Comparison of ENCODE assay signal across 8 cellular contexts in the genomic region with DNA sequence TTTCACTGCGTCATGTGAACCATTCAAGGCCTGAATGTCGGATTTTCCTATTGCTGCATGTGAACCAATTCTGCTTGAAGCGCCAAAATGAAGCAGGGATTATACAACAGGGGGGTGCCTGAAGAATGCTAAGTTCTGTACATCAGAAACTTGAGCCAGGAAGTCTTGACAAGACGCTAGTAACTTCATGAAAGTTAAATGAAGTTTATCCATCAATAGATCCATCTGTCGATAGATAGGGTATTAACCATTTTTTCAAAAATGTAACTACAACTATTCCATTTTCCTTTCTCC. TPM values are rescaled to one million over a fixed set of nuclear protein-coding genes. Genes with fewer than 3 reads are reported as not detected.
DNase-seq lines count a peak whose midpoint lies in the region; ATAC-seq and TF ChIP-seq lines count a peak whose summit lies in the region.

No MANE protein-coding gene starts in this region.

- DNase-seq in GM06990 (ENCODE audit: extremely low read depth, insufficient read length) = peak; percentile 35
- DNase-seq in SJCRH30 = no peak
- DNase-seq in fibroblast of lung (ENCODE audit: low read depth in 2 of 2) = peak; percentile 39 to 52
- DNase-seq in prostate gland (ENCODE audit: low spot score) = no peak
- no peak for DNase-seq in Kasumi-1 (lab: John Stamatoyannopoulos, UW)
- no peak for DNase-seq in SK-N-DZ (ENCODE audit: low spot score)
- DNase-seq in activated gamma-delta T cell (lab: John Stamatoyannopoulos, UW) = no peak

- H3K4me3 ChIP-seq in GM06990 (replicated peaks; ENCODE audit: low read depth, low read length) = peak overlapping the region; percentile 91
- peak overlapping the region; percentile 84 for H3K4me3 ChIP-seq in SJCRH30
- H3K4me3 ChIP-seq in fibroblast of lung (replicated peaks in 1 of 4; ENCODE audit: control extremely low read depth in 1 of 4, insufficient read depth in 1 of 4, low read depth in 3 of 4, low read length in 4 of 4) = peak overlapping the region; percentile 70 to 87 (median 76)
- H3K4me3 ChIP-seq in prostate gland = peak overlapping the region; percentile 62 to 90

- WGBS in prostate gland = 76% methylated on average over 5 of the region's 5 CpGs

- peak overlapping the region; percentile 94 for H3K9ac ChIP-seq in fibroblast of lung (ENCODE audit: insufficient read depth, low read length)

- no peak for TF ChIP-seq CTCF in GM06990 (IDR thresholded peaks at IDR 0.05; ENCODE audit: insufficient read depth, low read length, poor library complexity, severe bottlenecking)
- no peak for TF ChIP-seq CTCF in fibroblast of lung (conservative IDR thresholded peaks at IDR 0.05 in 1 of 2, IDR thresholded peaks at IDR 0.05 in 1 of 2; ENCODE audit: low read depth in 1 of 2, low read length in 2 of 2)
- no peak for TF ChIP-seq CTCF in prostate gland (IDR thresholded peaks at IDR 0.05)

- H3K27ac ChIP-seq in SJCRH30 (peak overlapping the region; percentile 75), fibroblast of lung (ENCODE audit: insufficient read depth, low read length) (peak overlapping the region; percentile 94), prostate gland (peak overlapping the region; percentile 84 to 89)

- no peaks in the 10 kb centered on the region for H3K9me3 ChIP-seq in SJCRH30 (replicated peaks)
- no peaks in the 10 kb centered on the region for H3K9me3 ChIP-seq in fibroblast of lung (ENCODE audit: control insufficient read depth, insufficient read depth, low read depth, low read length)
- no peaks in the 10 kb centered on the region for H3K9me3 ChIP-seq in prostate gland

- no peak for TF ChIP-seq POLR2A in prostate gland (IDR thresholded peaks at IDR 0.05)

- H4K20me1 ChIP-seq in fibroblast of lung (ENCODE audit: control insufficient read depth, extremely low read depth, insufficient read depth, low read length) = no peaks in the 10 kb centered on the region

- intact Hi-C loops in prostate gland (cut with DNase I) = loop anchor here (10.0 kb wide), 1 partner anchor 328 kb away; a partner anchor contains a TSS

- H3K36me3 ChIP-seq in GM06990 (ENCODE audit: control insufficient read depth, insufficient read depth, low read length) (no peaks in the 10 kb centered on the region), SJCRH30 (peaks cover 15% of the 10 kb centered on the region; the same call in 1 of the 2 replicates), fibroblast of lung (ENCODE audit: control insufficient read depth, insufficient read depth, low read length) (no peaks in the 10 kb centered on the region), prostate gland (no peaks in the 10 kb centered on the region)

- no peaks in the 10 kb centered on the region for H3K4me1 ChIP-seq in SJCRH30
- no peaks in the 10 kb centered on the region for H3K4me1 ChIP-seq in fibroblast of lung (ENCODE audit: control insufficient read depth, extremely low read depth, insufficient read depth, low read length)
- H3K4me1 ChIP-seq in prostate gland (replicated peaks) = peaks cover 2% of the 10 kb centered on the region

- no peak for ATAC-seq in HG03159 (IDR thresholded peaks at IDR 0.05; ENCODE audit: unreplicated experiment)

- peaks cover 28% of the 10 kb centered on the region for H3K79me2 ChIP-seq in fibroblast of lung (ENCODE audit: control insufficient read depth, insufficient read depth, low read length)

- peak overlapping the region; percentile 81 for H3K4me2 ChIP-seq in fibroblast of lung (ENCODE audit: extremely low read depth, insufficient read depth, low read length)

- H3K27me3 ChIP-seq in GM06990 (replicated peaks; ENCODE audit: control insufficient read depth, insufficient read depth, low read length) (no peaks in the 10 kb centered on the region), SJCRH30 (no peaks in the 10 kb centered on the region), fibroblast of lung (ENCODE audit: control insufficient read depth, insufficient read depth, low read length) (no peaks in the 10 kb centered on the region), prostate gland (replicated peaks; ENCODE audit: insufficient read depth) (no peaks in the 10 kb centered on the region)

- peak overlapping the region; percentile 86 for H2AFZ ChIP-seq in fibroblast of lung (ENCODE audit: low read length)

RNA-seq across cellular contexts. Expression of a gene that starts 0.6 kb away (rescaled TPM):
- total RNA-seq in SJCRH30 (2014; rRNA removed; shearing (Covaris generic)) = 19.6 and 26.2 TPM in 2 replicates
- total RNA-seq in fibroblast of lung (6.7 and 8.8 TPM in 2 replicates), prostate gland (10 to 100 TPM; 21.1 to 30.0 TPM)
- polyA plus RNA-seq in fibroblast of lung = 5.2 and 6.6 TPM in 2 replicates
- 6.0 and 7.0 TPM in 2 replicates for polyA plus RNA-seq in fibroblast of lung (2012)
- polyA minus RNA-seq in fibroblast of lung (ENCODE audit: low replicate concordance) = 0.85 and 7.0 TPM in 2 replicates
- polyA plus RNA-seq in SK-N-DZ (2014; cell fraction: cytosol; rRNA removed) = 7.9 and 10.8 TPM in 2 replicates
- 5.9 and 9.5 TPM in 2 replicates for polyA plus RNA-seq in SK-N-DZ (2014; cell fraction: nucleus; rRNA removed)

Comparison
In these comparisons a context has a peak if more than half of its experiments do, and no peak if none do; other contexts are left out.
1. DNase-seq: peak in GM06990 (single experiment) and fibroblast of lung (2 of 2); none in SJCRH30 (0 of 2), prostate gland (single experiment), Kasumi-1 (0 of 2), SK-N-DZ (single experiment) and activated gamma-delta T cell (single experiment).
2. Peak in every context shown above with its lines, with median percentiles within 50 percentile points of each other: H3K4me3 ChIP-seq and H3K27ac ChIP-seq.